8 cellular contexts compared by ENCODE assay signal in the genomic region with DNA sequence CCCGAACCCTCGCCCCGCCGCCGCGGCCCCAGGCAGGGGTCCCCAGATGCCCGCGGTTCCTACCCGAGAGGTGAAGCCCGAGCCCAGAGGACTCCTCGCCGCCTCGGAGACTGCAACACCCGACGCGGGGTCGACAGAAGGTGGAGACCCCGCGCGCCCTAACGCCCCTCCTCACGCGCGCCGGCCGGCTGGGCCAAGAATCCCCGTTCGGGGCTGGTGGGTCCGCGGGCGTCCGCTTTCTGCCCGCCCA. TPM values are rescaled to one million over a fixed set of nuclear protein-coding genes. Genes with fewer than 3 reads are reported as not detected.
A peak's percentile ranks its signal among the peaks of the same experiment; 100 is the strongest.
DNase-seq lines count a peak whose midpoint lies in the region; TF ChIP-seq lines count a peak whose summit lies in the region.

No MANE protein-coding gene starts in this region.

- intact Hi-C loops in esophagus squamous epithelium (cut with DNase I) (no loop called here), ovary (cut with DNase I) (no loop called here)

- TF ChIP-seq CTCF in Peyer's patch (IDR thresholded peaks at IDR 0.05) (no peak), esophagus squamous epithelium (IDR thresholded peaks at IDR 0.05) (no peak), ovary (IDR thresholded peaks at IDR 0.05) (no peak)

- H3K4me3 ChIP-seq in Peyer's patch (peak overlapping the region; percentile 68 to 93 (median 88)), esophagus squamous epithelium (peak overlapping the region; percentile 83 to 98 (median 91)), ovary (peak overlapping the region; percentile 89)

- peak overlapping the region; percentile 99 for H3K27ac Mint-ChIP-seq in activated CD4-positive, alpha-beta T cell treated with anti-CD3 and anti-CD28 coated beads, Interleukin-2, amount 10 ng/mL, durations not matched to agents 7 days and 5 days

- no peaks in the 10 kb centered on the region for H3K9me3 ChIP-seq in Peyer's patch
- H3K9me3 ChIP-seq in esophagus squamous epithelium = no peaks in the 10 kb centered on the region
- H3K9me3 ChIP-seq in ovary = no peaks in the 10 kb centered on the region

- H3K36me3 ChIP-seq in Peyer's patch (peaks cover 0 to 21% (median 0%) of the 10 kb centered on the region in 3 donors), esophagus squamous epithelium (peaks cover 0 to 29% (median 0%) of the 10 kb centered on the region in 3 donors), ovary (no peaks in the 10 kb centered on the region)

- DNase-seq in activated CD4-positive, alpha-beta T cell treated with anti-CD3 and anti-CD28 coated beads, Interleukin-2, amount 10 ng/mL, durations not matched to agents 7 days and 5 days = no peak
- DNase-seq in activated CD4-positive, alpha-beta T cell treated with anti-CD3 and anti-CD28 coated beads for 4 hours = no peak
- DNase-seq in Peyer's patch = peak in 1 of 3 donors; percentile 22
- DNase-seq in esophagus squamous epithelium (lab: John Stamatoyannopoulos, UW) = no peak
- DNase-seq in ovary = no peak
- no peak for DNase-seq in NCI-H524 (lab: John Stamatoyannopoulos, UW)
- no peak for DNase-seq in middle frontal gyrus (ENCODE audit: extremely low spot score, low spot score)
- no peak for DNase-seq in NCI-H1694 treated with DMSO at 0.1 percent for 48 hours (lab: John Stamatoyannopoulos, UW)

- TF ChIP-seq EP300 in ovary (IDR thresholded peaks at IDR 0.05) = no peak

- TF ChIP-seq POLR2A in Peyer's patch (IDR thresholded peaks at IDR 0.05) (no peak), esophagus squamous epithelium (IDR thresholded peaks at IDR 0.05) (no peak), ovary (IDR thresholded peaks at IDR 0.05) (no peak)

- peak overlapping the region; percentile 84 for H3K4me3 Mint-ChIP-seq in activated CD4-positive, alpha-beta T cell treated with anti-CD3 and anti-CD28 coated beads, Interleukin-2, amount 10 ng/mL, durations not matched to agents 7 days and 5 days

- no peaks in the 10 kb centered on the region for H3K9me3 Mint-ChIP-seq in activated CD4-positive, alpha-beta T cell treated with anti-CD3 and anti-CD28 coated beads, Interleukin-2, amount 10 ng/mL, durations not matched to agents 7 days and 5 days

- H3K27me3 Mint-ChIP-seq in activated CD4-positive, alpha-beta T cell treated with anti-CD3 and anti-CD28 coated beads, Interleukin-2, amount 10 ng/mL, durations not matched to agents 7 days and 5 days = no peaks in the 10 kb centered on the region

- H3K4me1 ChIP-seq in Peyer's patch (peaks cover 3 to 20% (median 4%) of the 10 kb centered on the region in 4 donors), esophagus squamous epithelium (peaks cover 6 to 43% (median 24%) of the 10 kb centered on the region in 3 donors), ovary (ENCODE audit: insufficient read depth) (peaks cover 4% of the 10 kb centered on the region)

- no CpG with 5 or more reads among the region's 33 CpGs for WGBS in esophagus squamous epithelium, 2 donors
- 1 to 2% (median 1%) methylated on average over 13 to 33 of the region's 33 CpGs for WGBS in ovary, 3 donors

- H3K27ac ChIP-seq in Peyer's patch = peak overlapping the region; percentile 98 to 99 (median 99)
- peak overlapping the region; percentile 97 to 100 (median 99) for H3K27ac ChIP-seq in esophagus squamous epithelium
- H3K27ac ChIP-seq in ovary = peak overlapping the region; percentile 98 to 100

- H3K27me3 ChIP-seq in Peyer's patch (no peaks in the 10 kb centered on the region), esophagus squamous epithelium (no peaks in the 10 kb centered on the region), ovary (no peaks in the 10 kb centered on the region)

- POLR2A ChIA-PET in activated CD4-positive, alpha-beta T cell treated with anti-CD3 and anti-CD28 coated beads, Interleukin-2, amount 10 ng/mL, durations not matched to agents 7 days and 5 days (lab: Charles Lee) = no interaction called here

- CTCF ChIA-PET in activated CD4-positive, alpha-beta T cell treated with anti-CD3 and anti-CD28 coated beads, Interleukin-2, amount 10 ng/mL, durations not matched to agents 7 days and 5 days (lab: Charles Lee) = interaction anchor here (1.2 to 1.4 kb wide), 2 partner anchors 64 to 68 kb away, joined by 3 to 5 read pairs; no protein-coding TSS in a partner anchor

- H3K36me3 Mint-ChIP-seq in activated CD4-positive, alpha-beta T cell treated with anti-CD3 and anti-CD28 coated beads, Interleukin-2, amount 10 ng/mL, durations not matched to agents 7 days and 5 days (ENCODE audit: low read depth) = peaks cover 36% of the 10 kb centered on the region

- peaks cover 43% of the 10 kb centered on the region for H3K4me1 Mint-ChIP-seq in activated CD4-positive, alpha-beta T cell treated with anti-CD3 and anti-CD28 coated beads, Interleukin-2, amount 10 ng/mL, durations not matched to agents 7 days and 5 days

RNA-seq across cellular contexts. Expression of gene SUMO2, which starts 0.5 kb away (rescaled TPM):
- 100 to 1,000 TPM; 527 to 642 TPM for total RNA-seq in activated CD4-positive, alpha-beta T cell treated with anti-CD3 and anti-CD28 coated beads, Interleukin-2, amount 10 ng/mL, durations not matched to agents 7 days and 5 days
- total RNA-seq in Peyer's patch (10 to 100 TPM; 22.5 to 52.8 (median 37.4) TPM), esophagus squamous epithelium (100 to 1,000 TPM in 1 of 4 donors, 10 to 100 TPM in 3; 49.5 to 110 (median 69.5) TPM), ovary (100 to 1,000 TPM in 5 of 7 donors, 10 to 100 TPM in 2; 75.7 to 504 (median 395) TPM)
- 100 to 1,000 TPM; 120 to 497 TPM for polyA plus RNA-seq in ovary

RNA-seq across cellular contexts. Expression of gene NUP85, which starts 23.2 kb away (rescaled TPM):
- 100 to 1,000 TPM; 140 to 172 TPM for total RNA-seq in activated CD4-positive, alpha-beta T cell treated with anti-CD3 and anti-CD28 coated beads, Interleukin-2, amount 10 ng/mL, durations not matched to agents 7 days and 5 days
- 10 to 100 TPM; 34.0 to 52.8 (median 36.7) TPM for total RNA-seq in Peyer's patch
- total RNA-seq in esophagus squamous epithelium = 10 to 100 TPM; 17.5 to 33.3 (median 29.0) TPM
- 10 to 100 TPM; 23.4 to 82.2 (median 55.1) TPM for total RNA-seq in ovary
- polyA plus RNA-seq in ovary = 10 to 100 TPM; 38.1 to 41.1 TPM

RNA-seq across cellular contexts. Expression of gene JPT1, which starts 27.9 kb away (rescaled TPM):
- 100 to 1,000 TPM; 277 to 280 TPM for total RNA-seq in activated CD4-positive, alpha-beta T cell treated with anti-CD3 and anti-CD28 coated beads, Interleukin-2, amount 10 ng/mL, durations not matched to agents 7 days and 5 days
- total RNA-seq in Peyer's patch (100 to 1,000 TPM; 132 to 261 (median 202) TPM), esophagus squamous epithelium (100 to 1,000 TPM in 3 of 4 donors, 10 to 100 TPM in 1; 82.2 to 249 (median 196) TPM), ovary (10 to 100 TPM; 12.9 to 46.4 (median 20.2) TPM)
- 10 to 100 TPM; 20.0 to 54.5 TPM for polyA plus RNA-seq in ovary

RNA-seq across cellular contexts. Expression of gene NT5C, which starts 50.7 kb away (rescaled TPM):
- total RNA-seq in activated CD4-positive, alpha-beta T cell treated with anti-CD3 and anti-CD28 coated beads, Interleukin-2, amount 10 ng/mL, durations not matched to agents 7 days and 5 days = 10 to 100 TPM; 45.2 to 50.4 TPM
- total RNA-seq in Peyer's patch = 100 to 1,000 TPM; 151 to 176 (median 156) TPM
- total RNA-seq in esophagus squamous epithelium = 10 to 100 TPM; 81.7 to 97.5 (median 88.4) TPM
- total RNA-seq in ovary = 100 to 1,000 TPM in 2 of 7 donors, 10 to 100 TPM in 5; 51.3 to 118 (median 65.9) TPM
- polyA plus RNA-seq in ovary = 10 to 100 TPM; 10.0 to 72.9 TPM
